ENCODE assay signal across 8 cellular contexts in genomic region chr19:10864538-10864899, GRCh38. TPM values are rescaled to one million over a fixed set of nuclear protein-coding genes. Genes with fewer than 3 reads are reported as not detected.
DNase-seq lines count a peak whose midpoint lies in the region; ATAC-seq and TF ChIP-seq lines count a peak whose summit lies in the region.

No MANE protein-coding gene starts in this region.

- H3K27ac Mint-ChIP-seq in activated T-cell treated with anti-CD3 and anti-CD28 coated beads, Interleukin-2, amount 50 U/mL, for 24 hours = peak overlapping the region; percentile 57
- peak overlapping the region; percentile 63 for H3K27ac Mint-ChIP-seq in neural crest cell (ENCODE audit: unreplicated experiment)

- DNase-seq in DMS79 treated with DMSO at 0.1 percent for 48 hours (lab: John Stamatoyannopoulos, UW) (peak; percentile 81), Karpas-422 (peak; percentile 94), PC-9 (peak; percentile 42 to 78), fibroblast of lung (ENCODE audit: low read depth in 2 of 2) (peak; percentile 57 to 79), neural crest cell (ENCODE audit: low read depth, low spot score) (peak; percentile 92)
- DNase-seq in activated T-cell treated with anti-CD3 and anti-CD28 coated beads, Interleukin-2, amount 50 U/mL, for 24 hours = peak; percentile 88
- peak; percentile 74 for DNase-seq in stimulated activated naive CD4-positive, alpha-beta T cell treated with Interleukin-2 at 50 U/mL for 16 hours (lab: John Stamatoyannopoulos, UW)

- no peaks in the 10 kb centered on the region for H3K27me3 Mint-ChIP-seq in activated T-cell treated with anti-CD3 and anti-CD28 coated beads, Interleukin-2, amount 50 U/mL, for 24 hours
- H3K27me3 Mint-ChIP-seq in neural crest cell (ENCODE audit: low read depth) = no peaks in the 10 kb centered on the region

- H3K79me2 ChIP-seq in Karpas-422 (ENCODE audit: low read length) (no peaks in the 10 kb centered on the region), PC-9 (ENCODE audit: low read depth) (no peaks in the 10 kb centered on the region), fibroblast of lung (ENCODE audit: control insufficient read depth, insufficient read depth, low read length) (no peaks in the 10 kb centered on the region)

- H3K9me3 Mint-ChIP-seq in activated T-cell treated with anti-CD3 and anti-CD28 coated beads, Interleukin-2, amount 50 U/mL, for 24 hours = no peaks in the 10 kb centered on the region
- no peaks in the 10 kb centered on the region for H3K9me3 Mint-ChIP-seq in neural crest cell

- peak overlapping the region; percentile 49 for H3K9ac ChIP-seq in Karpas-422 (ENCODE audit: low read length)
- H3K9ac ChIP-seq in fibroblast of lung (ENCODE audit: insufficient read depth, low read length) = no peak overlapping the region

- no peaks in the 10 kb centered on the region for H3K36me3 ChIP-seq in Karpas-422 (ENCODE audit: insufficient read depth, low read length)
- no peaks in the 10 kb centered on the region for H3K36me3 ChIP-seq in PC-9 (ENCODE audit: low read depth)
- H3K36me3 ChIP-seq in fibroblast of lung (ENCODE audit: control insufficient read depth, insufficient read depth, low read length) = no peaks in the 10 kb centered on the region

- H3K27ac ChIP-seq in Karpas-422 (ENCODE audit: low read length) = no peak overlapping the region
- H3K27ac ChIP-seq in PC-9 = no peak overlapping the region
- no peak overlapping the region for H3K27ac ChIP-seq in fibroblast of lung (ENCODE audit: insufficient read depth, low read length)

- H3F3A ChIP-seq in PC-9 (ENCODE audit: insufficient read depth, low read depth) = peaks cover 25% of the 10 kb centered on the region

- intact Hi-C loops in PC-9 (cut with micrococcal nuclease; ENCODE audit: unreplicated experiment) = loop anchor here (1.0 kb wide), 1 partner anchor 147 kb away; no protein-coding TSS in a partner anchor

- POLR2A ChIA-PET in PC-9 (lab: Charles Lee; ENCODE audit: unreplicated experiment) = interaction anchor here (0.6 to 0.8 kb wide), 5 partner anchors 13 to 163 kb away, joined by 3 to 8 read pairs (median 5); partner anchors contain the start of gene QTRT1

- no peak overlapping the region for H3K4me3 Mint-ChIP-seq in activated T-cell treated with anti-CD3 and anti-CD28 coated beads, Interleukin-2, amount 50 U/mL, for 24 hours
- H3K4me3 Mint-ChIP-seq in neural crest cell = peak overlapping the region; percentile 38

- no peaks in the 10 kb centered on the region for H3K9me3 ChIP-seq in Karpas-422 (ENCODE audit: low read length)
- no peaks in the 10 kb centered on the region for H3K9me3 ChIP-seq in PC-9 (ENCODE audit: insufficient read depth, low read depth)
- no peaks in the 10 kb centered on the region for H3K9me3 ChIP-seq in fibroblast of lung (ENCODE audit: control insufficient read depth, insufficient read depth, low read depth, low read length)

- H3K9me2 ChIP-seq in Karpas-422 (replicated peaks; ENCODE audit: insufficient read depth, low read length) (no peaks in the 10 kb centered on the region), PC-9 (ENCODE audit: insufficient read depth) (no peaks in the 10 kb centered on the region)

- ATAC-seq in HG02678 (IDR thresholded peaks at IDR 0.05; ENCODE audit: unreplicated experiment) = no peak

- CTCF ChIA-PET in PC-9 (lab: Charles Lee) = interaction anchor here (0.5 to 1.4 kb wide), 11 partner anchors 11 to 1858 kb away, joined by 3 to 24 read pairs (median 4); partner anchors contain the start of genes DNM2 and TMED1

- peaks cover 16% of the 10 kb centered on the region for H3K4me1 Mint-ChIP-seq in activated T-cell treated with anti-CD3 and anti-CD28 coated beads, Interleukin-2, amount 50 U/mL, for 24 hours (ENCODE audit: low read depth)
- peaks cover 31% of the 10 kb centered on the region for H3K4me1 Mint-ChIP-seq in neural crest cell

- H3K36me3 Mint-ChIP-seq in activated T-cell treated with anti-CD3 and anti-CD28 coated beads, Interleukin-2, amount 50 U/mL, for 24 hours (ENCODE audit: low read depth) = no peaks in the 10 kb centered on the region
- no peaks in the 10 kb centered on the region for H3K36me3 Mint-ChIP-seq in neural crest cell (ENCODE audit: low read depth)

- TF ChIP-seq CTCF in PC-9 (conservative IDR thresholded peaks at IDR 0.05) (peak; percentile 95), fibroblast of lung (conservative IDR thresholded peaks at IDR 0.05 in 1 of 2, IDR thresholded peaks at IDR 0.05 in 1 of 2; ENCODE audit: low read depth in 1 of 2, low read length in 2 of 2) (peak; percentile 89 to 97), neural crest cell (conservative IDR thresholded peaks at IDR 0.05) (peak; percentile 88)

- H3K4me2 ChIP-seq in Karpas-422 (ENCODE audit: low read depth, low read length, poor library complexity, severe bottlenecking) (peak overlapping the region; percentile 41), PC-9 (peak overlapping the region; percentile 30; the same call in 1 of the 2 replicates), fibroblast of lung (ENCODE audit: extremely low read depth, insufficient read depth, low read length) (no peak overlapping the region)

- BruUV-seq in PC-9 (replicated peaks; lab: Mats Ljungman, UMichigan) = no TSS peak

- no peaks in the 10 kb centered on the region for H3K27me3 ChIP-seq in Karpas-422 (ENCODE audit: low read length)
- H3K27me3 ChIP-seq in PC-9 (ENCODE audit: insufficient read depth, low read depth) = no peaks in the 10 kb centered on the region
- H3K27me3 ChIP-seq in fibroblast of lung (ENCODE audit: control insufficient read depth, insufficient read depth, low read length) = no peaks in the 10 kb centered on the region

- no peak overlapping the region for H3K4me3 ChIP-seq in Karpas-422 (ENCODE audit: low read length)
- H3K4me3 ChIP-seq in PC-9 = no peak overlapping the region
- H3K4me3 ChIP-seq in fibroblast of lung (replicated peaks in 1 of 4; ENCODE audit: control extremely low read depth in 1 of 4, insufficient read depth in 1 of 4, low read depth in 3 of 4, low read length in 4 of 4) = no peak overlapping the region

- no peaks in the 10 kb centered on the region for H4K20me1 ChIP-seq in Karpas-422 (ENCODE audit: insufficient read depth, low read depth, low read length)
- H4K20me1 ChIP-seq in PC-9 (ENCODE audit: insufficient read depth) = no peaks in the 10 kb centered on the region
- no peaks in the 10 kb centered on the region for H4K20me1 ChIP-seq in fibroblast of lung (ENCODE audit: control insufficient read depth, extremely low read depth, insufficient read depth, low read length)

- H3K4me1 ChIP-seq in Karpas-422 (ENCODE audit: low read length) (peaks cover 44% of the 10 kb centered on the region), PC-9 (replicated peaks; ENCODE audit: insufficient read depth) (peaks cover 10% of the 10 kb centered on the region), fibroblast of lung (ENCODE audit: control insufficient read depth, extremely low read depth, insufficient read depth, low read length) (no peaks in the 10 kb centered on the region)

- H2AFZ ChIP-seq in Karpas-422 (ENCODE audit: low read length) (peak overlapping the region; percentile 67; the same call in 1 of the 2 replicates), PC-9 (no peak overlapping the region; the same call in 1 of the 2 replicates), fibroblast of lung (ENCODE audit: low read length) (peak overlapping the region; percentile 15)

RNA-seq across cellular contexts. Expression of gene CARM1, which starts 6.8 kb away (rescaled TPM):
- total RNA-seq in Karpas-422 (2014; rRNA removed; shearing (Covaris generic); ENCODE audit: low replicate concordance) = 32.7 and 38.2 TPM in 2 replicates
- total RNA-seq in PC-9 (2021) = 56.0 and 63.7 TPM in 2 replicates
- 17.2 and 24.8 TPM in 2 replicates for total RNA-seq in fibroblast of lung
- polyA plus RNA-seq in fibroblast of lung = 41.9 and 60.0 TPM in 2 replicates
- polyA plus RNA-seq in fibroblast of lung (2012) = 58.7 and 79.7 TPM in 2 replicates
- 140 and 163 TPM in 2 replicates for polyA minus RNA-seq in fibroblast of lung (ENCODE audit: low replicate concordance)
- 99.6 and 106 TPM in 2 replicates for total RNA-seq in neural crest cell

RNA-seq across cellular contexts. Expression of gene C19orf38, which starts 16.3 kb away (rescaled TPM):
- 6.1 and 12.9 TPM in 2 replicates for total RNA-seq in Karpas-422 (2014; rRNA removed; shearing (Covaris generic); ENCODE audit: low replicate concordance)
- total RNA-seq in PC-9 (2021) (0.59 and 1.4 TPM in 2 replicates), fibroblast of lung (1.0 and 1.3 TPM in 2 replicates), neural crest cell (not detected in 2 replicates)
- 0.08 TPM in 1 of 2 replicates, not detected in the other for polyA plus RNA-seq in fibroblast of lung
- 0.09 and 0.10 TPM in 2 replicates for polyA plus RNA-seq in fibroblast of lung (2012)
- polyA minus RNA-seq in fibroblast of lung (ENCODE audit: low replicate concordance) = not detected in 2 replicates

RNA-seq across cellular contexts. Expression of gene TMED1, which starts 28.5 kb away (rescaled TPM):
- total RNA-seq in Karpas-422 (2014; rRNA removed; shearing (Covaris generic); ENCODE audit: low replicate concordance) = 10.2 and 24.4 TPM in 2 replicates
- total RNA-seq in PC-9 (2021) (21.3 and 31.4 TPM in 2 replicates), fibroblast of lung (37.5 and 40.1 TPM in 2 replicates), neural crest cell (27.9 and 30.9 TPM in 2 replicates)
- polyA plus RNA-seq in fibroblast of lung = 42.1 and 42.3 TPM in 2 replicates
- 31.1 and 38.6 TPM in 2 replicates for polyA plus RNA-seq in fibroblast of lung (2012)
- polyA minus RNA-seq in fibroblast of lung (ENCODE audit: low replicate concordance) = 17.8 and 21.5 TPM in 2 replicates
